In genomic region chr22:45788530-45788929, GRCh38 we compare ENCODE assay signal across 1 cellular context.
TF ChIP-seq lines count a peak whose summit lies in the region.

No MANE protein-coding gene starts in this region.

TF ChIP-seq in WTC11, 78 proteins besides CTCF, POLR2A, EP300 and RAD21 (continued from another document):
- TF ChIP-seq ERG (CRISPR knock-in tag; IDR thresholded peaks at IDR 0.05) = no peak
- TF ChIP-seq IRF2 (CRISPR knock-in tag; IDR thresholded peaks at IDR 0.05; ENCODE audit: borderline replicate concordance, low read depth) = no peak
- TF ChIP-seq ZNF416 (CRISPR knock-in tag; IDR thresholded peaks at IDR 0.05) = no peak
- no peak for TF ChIP-seq ZNF121 (CRISPR knock-in tag; IDR thresholded peaks at IDR 0.05)
- no peak for TF ChIP-seq OVOL2 (CRISPR knock-in tag; IDR thresholded peaks at IDR 0.05; ENCODE audit: borderline replicate concordance)
- no peak for TF ChIP-seq ZBTB43 (CRISPR knock-in tag; IDR thresholded peaks at IDR 0.05)
- no peak for TF ChIP-seq HMGXB4 (CRISPR knock-in tag; IDR thresholded peaks at IDR 0.05)
